Comparison of ENCODE assay signal across 8 cellular contexts in the genomic region with DNA sequence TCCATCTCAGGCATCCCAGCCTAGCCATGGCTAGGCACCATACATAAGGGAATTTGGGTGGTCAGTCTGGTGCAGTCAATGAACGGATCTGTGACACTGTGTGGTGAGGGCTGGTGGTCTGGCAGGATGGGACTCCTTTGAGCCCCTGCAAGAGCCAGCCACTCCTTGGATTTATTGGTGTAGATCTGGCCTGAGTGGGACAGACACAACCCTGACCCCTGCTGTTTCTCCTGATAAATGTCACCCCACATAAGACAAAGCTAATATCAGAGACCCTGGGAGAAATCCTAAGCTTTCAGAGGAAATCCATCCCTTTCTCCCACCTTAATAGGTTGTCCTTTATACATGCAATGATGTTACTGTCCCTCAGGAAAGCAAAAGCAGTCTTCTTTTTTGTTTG. TPM values are rescaled to one million over a fixed set of nuclear protein-coding genes. Genes with fewer than 3 reads are reported as not detected.
A peak's percentile ranks its signal among the peaks of the same experiment; 100 is the strongest.
DNase-seq lines count a peak whose midpoint lies in the region; ATAC-seq, FAIRE-seq and TF ChIP-seq lines count a peak whose summit lies in the region.

No MANE protein-coding gene starts in this region.

- TF ChIP-seq CTCF in CD8-positive, alpha-beta T cell (IDR thresholded peaks at IDR 0.05), result no peak
- TF ChIP-seq CTCF in HCT116 (IDR thresholded peaks at IDR 0.05 in 2 of 3, conservative IDR thresholded peaks at IDR 0.05 in 1 of 3; ENCODE audit: borderline replicate concordance in 1 of 3, insufficient read depth in 1 of 3, low read depth in 2 of 3, low read length in 2 of 3) (peak in 2 of 3 experiments; percentile 36 to 45; a peak in 4 of 6 replicates), WI38 (IDR thresholded peaks at IDR 0.05; ENCODE audit: low read depth, low read length) (peak; percentile 32; the same call in 1 of the 2 replicates), HepG2 (CRISPR knock-in tag; IDR thresholded peaks at IDR 0.05) (peak; percentile 58)

- POLR2A ChIA-PET in CD8-positive, alpha-beta T cell (lab: Charles Lee), result interaction anchor here (0.6 to 1.5 kb wide), 3 partner anchors 22 to 89 kb away, joined by 3 to 5 read pairs (median 3); a partner anchor contains a TSS
- POLR2A ChIA-PET in HCT116 (lab: Charles Lee), result interaction anchor here (0.9 kb wide), 1 partner anchor 18 kb away, joined by 3 read pairs; no protein-coding TSS in a partner anchor
- POLR2A ChIA-PET in HepG2 (lab: Yijun Ruan, JAX), result interaction anchor here (1.0 to 1.4 kb wide), 4 partner anchors 18 to 117 kb away, joined by 3 to 7 read pairs (median 4); a partner anchor contains a TSS

- in situ Hi-C loops in HepG2 (cut with HindIII; ENCODE audit: extremely low pct_ligation_motif_present, low pct_unique_long_range_greater_than_20kb), result no loop called here

- FAIRE-seq in HepG2 (lab: Jason Lieb, UNC), result peak; percentile 42

- no peak for TF ChIP-seq POLR2A in HCT116 (IDR thresholded peaks at IDR 0.05; ENCODE audit: borderline replicate concordance, extremely low read depth, insufficient read depth, insufficient read length)
- no peak for TF ChIP-seq POLR2A in HepG2 (IDR thresholded peaks at IDR 0.05; ENCODE audit: insufficient read depth in 1 of 2, low read depth in 2 of 2, low read length in 2 of 2)

- WGBS in HepG2 (ENCODE audit: low lambda C conversion rate), result 0% methylated on average over 1 of the region's 1 CpG

- H3K36me3 Mint-ChIP-seq in CD8-positive, alpha-beta T cell, result peaks cover 13% of the 10 kb centered on the region

- CTCF ChIA-PET in CD8-positive, alpha-beta T cell (lab: Charles Lee), result interaction anchor here (0.6 to 9.8 kb wide), 11 partner anchors 25 to 173 kb away, joined by 3 to 210 read pairs (median 4); no protein-coding TSS in a partner anchor
- CTCF ChIA-PET in HCT116 (lab: Charles Lee), result interaction anchor here (0.6 to 1.4 kb wide), 12 partner anchors 9 to 201 kb away, joined by 3 to 7 read pairs (median 4); a partner anchor contains a TSS
- CTCF ChIA-PET in HepG2 (lab: Yijun Ruan, JAX; ENCODE audit: low intra/inter-chr PET ratio, low total read pairs), result interaction anchor here (0.8 to 0.9 kb wide), 2 partner anchors 14 to 119 kb away, joined by 4 to 6 read pairs; a partner anchor contains a TSS

- no peak for ATAC-seq in CD8-positive, alpha-beta T cell
- ATAC-seq in HCT116 (no peak), HepG2 (no peak), GM21528 (IDR thresholded peaks at IDR 0.05; ENCODE audit: low FRiP score, unreplicated experiment) (no peak), HG03354 (IDR thresholded peaks at IDR 0.05; ENCODE audit: poor library complexity, severe bottlenecking, unreplicated experiment) (no peak)

- H3K4me3 Mint-ChIP-seq in CD8-positive, alpha-beta T cell, result peak overlapping the region; percentile 47

- H2AFZ ChIP-seq in HCT116 (ENCODE audit: low read depth, low read length, poor library complexity, severe bottlenecking), result no peak overlapping the region
- no peak overlapping the region for H2AFZ ChIP-seq in HepG2 (ENCODE audit: low read length)

- no peak overlapping the region for H3K4me3 ChIP-seq in CD8-positive, alpha-beta T cell (ENCODE audit: low read depth, low read length)
- H3K4me3 ChIP-seq in HCT116 (replicated peaks in 1 of 2; ENCODE audit: low read depth in 1 of 2, low read length in 2 of 2), result no peak overlapping the region
- H3K4me3 ChIP-seq in WI38 (ENCODE audit: low read depth, low read length), result no peak overlapping the region
- H3K4me3 ChIP-seq in HepG2 (replicated peaks in 1 of 3; ENCODE audit: insufficient read depth in 1 of 3, low read depth in 2 of 3, low read length in 3 of 3), result no peak overlapping the region

- H3K4me2 ChIP-seq in HCT116 (ENCODE audit: low read length) (no peak overlapping the region), HepG2 (ENCODE audit: low read depth, low read length) (no peak overlapping the region)

- no peaks in the 10 kb centered on the region for H3K9me2 ChIP-seq in HCT116 (ENCODE audit: insufficient read depth)

- peaks cover 27% of the 10 kb centered on the region for H3K4me1 Mint-ChIP-seq in CD8-positive, alpha-beta T cell (ENCODE audit: low read depth)

- peaks cover 3% of the 10 kb centered on the region for H3K27me3 Mint-ChIP-seq in CD8-positive, alpha-beta T cell (ENCODE audit: low read depth)

- H3K9ac ChIP-seq in HCT116 (ENCODE audit: low read length), result no peak overlapping the region
- no peak overlapping the region for H3K9ac ChIP-seq in HepG2 (ENCODE audit: insufficient read depth, low read depth, low read length)

- no peaks in the 10 kb centered on the region for H3K9me3 ChIP-seq in CD8-positive, alpha-beta T cell (ENCODE audit: low read length)
- H3K9me3 ChIP-seq in HCT116 (ENCODE audit: control insufficient read depth in 1 of 2, insufficient read depth in 1 of 2, low read depth in 1 of 2, low read length in 2 of 2) (no peaks in the 10 kb centered on the region), HepG2 (ENCODE audit: low read length) (no peaks in the 10 kb centered on the region)

- TF ChIP-seq EP300 in HepG2 (IDR thresholded peaks at IDR 0.05; ENCODE audit: low read depth in 2 of 2, low read length in 2 of 2), result no peak
- TF ChIP-seq EP300 in HepG2 (CRISPR knock-in tag; IDR thresholded peaks at IDR 0.05; ENCODE audit: borderline replicate concordance), result no peak

- H3K9me3 Mint-ChIP-seq in CD8-positive, alpha-beta T cell, result no peaks in the 10 kb centered on the region

- H3K27ac Mint-ChIP-seq in CD8-positive, alpha-beta T cell, result no peak overlapping the region

- peaks cover 2% of the 10 kb centered on the region for H3K4me1 ChIP-seq in CD8-positive, alpha-beta T cell (ENCODE audit: insufficient read depth, low read length)
- H3K4me1 ChIP-seq in HCT116 (ENCODE audit: control insufficient read depth in 1 of 2, insufficient read depth in 2 of 2, low read length in 2 of 2), result peaks cover 2 to 22% of the 10 kb centered on the region in 2 experiments; a peak in 3 of 4 replicates
- peaks cover 56% of the 10 kb centered on the region for H3K4me1 ChIP-seq in HepG2 (ENCODE audit: insufficient read depth, low read length)

- H3K36me3 ChIP-seq in CD8-positive, alpha-beta T cell (ENCODE audit: insufficient read depth, low read length), result no peaks in the 10 kb centered on the region
- no peaks in the 10 kb centered on the region for H3K36me3 ChIP-seq in HCT116 (ENCODE audit: control insufficient read depth in 1 of 2, insufficient read depth in 2 of 2, low read length in 2 of 2)
- H3K36me3 ChIP-seq in HepG2 (replicated peaks in 1 of 2; ENCODE audit: control insufficient read depth in 1 of 2, insufficient read depth in 2 of 2, low read length in 2 of 2), result no peaks in the 10 kb centered on the region

- H3K79me2 ChIP-seq in HCT116 (ENCODE audit: insufficient read depth, low read length) (peaks cover 11% of the 10 kb centered on the region; the same call in 1 of the 2 replicates), HepG2 (ENCODE audit: insufficient read depth, low read length) (peaks cover 6% of the 10 kb centered on the region)

- no peak for DNase-seq in CD8-positive, alpha-beta T cell
- DNase-seq in HCT116 (ENCODE audit: low read depth, low spot score) (no peak), HepG2 (ENCODE audit: low spot score) (no peak), NCI-H2171 (lab: John Stamatoyannopoulos, UW) (no peak), NCI-H510A treated with DMSO at 0.1 percent for 48 hours (lab: John Stamatoyannopoulos, UW) (no peak)

- H3K27me3 ChIP-seq in CD8-positive, alpha-beta T cell (ENCODE audit: insufficient read depth, low read length), result no peaks in the 10 kb centered on the region
- no peaks in the 10 kb centered on the region for H3K27me3 ChIP-seq in HCT116 (ENCODE audit: insufficient read depth, low read length)
- H3K27me3 ChIP-seq in HepG2 (ENCODE audit: control insufficient read depth in 1 of 2, insufficient read depth in 2 of 2, low read length in 2 of 2), result peaks cover 0 to 9% of the 10 kb centered on the region in 2 experiments; a peak in 3 of 5 replicates

- TF ChIP-seq RAD21 in HCT116 (IDR thresholded peaks at IDR 0.05; ENCODE audit: low read depth) (no peak), HepG2 (CRISPR knock-in tag; IDR thresholded peaks at IDR 0.05) (peak; percentile 17; the same call in 1 of the 2 replicates)

- RAD21 ChIA-PET in HCT116 (lab: Charles Lee; ENCODE audit: low non-redundant PET in 1 of 2, low total read pairs in 2 of 2, uncharacterized antibody in 2 of 2, unreplicated experiment in 2 of 2), result interaction anchor here in 1 of 2 experiments (0.6 kb wide), 1 partner anchor 39 kb away, joined by 4 read pairs; no protein-coding TSS in a partner anchor

- H3K27ac ChIP-seq in CD8-positive, alpha-beta T cell (ENCODE audit: low read depth, low read length), result no peak overlapping the region
- H3K27ac ChIP-seq in HCT116 (ENCODE audit: low read depth, low read length), result no peak overlapping the region
- no peak overlapping the region for H3K27ac ChIP-seq in HepG2 (ENCODE audit: extremely low read length, insufficient read depth, low read length)

- intact Hi-C loops in CD8-positive, alpha-beta T cell (cut with DNase I, micrococcal nuclease), result loop anchor here in 1 of 2 experiments (1.0 to 5.0 kb wide), 2 partner anchors 24 to 264 kb away; a partner anchor contains a TSS
- intact Hi-C loops in HCT116 (cut with micrococcal nuclease), result no loop called here
- intact Hi-C loops in HepG2 (cut with micrococcal nuclease; ENCODE audit: unreplicated experiment), result no loop called here

- no TSS peak for BruUV-seq in HCT116 (replicated peaks; lab: Mats Ljungman, UMichigan)
- BruUV-seq in HepG2 (replicated peaks; lab: Mats Ljungman, UMichigan), result no TSS peak

- H4K20me1 ChIP-seq in HCT116 (ENCODE audit: insufficient read depth) (no peaks in the 10 kb centered on the region), HepG2 (ENCODE audit: insufficient read depth, low read length) (peaks cover 8% of the 10 kb centered on the region; the same call in 1 of the 2 replicates)

RNA-seq across cellular contexts. Expression of a gene that starts 2.3 kb away (rescaled TPM):
- under 1 TPM; 0.30 to 0.53 TPM for total RNA-seq in CD8-positive, alpha-beta T cell
- total RNA-seq in HCT116 (2021; ENCODE audit: unreplicated experiment) (2.1 TPM), HepG2 (2016; rRNA removed; fragmentation: Illumina TruSeq; extraction: Trizol) (0.13 and 0.20 TPM in 2 replicates)
- polyA plus RNA-seq in HCT116 (2012), result 1.8 and 2.1 TPM in 2 replicates
- total RNA-seq in HepG2 (2016; cell fraction: cytosol; rRNA removed; fragmentation: Illumina TruSeq; extraction: Trizol; ENCODE audit: low read depth), result 0.18 and 0.61 TPM in 2 replicates
- total RNA-seq in HepG2 (2016; cell fraction: insoluble cytoplasmic fraction; rRNA removed; fragmentation: Illumina TruSeq; extraction: Trizol), result 0.24 TPM in 1 of 2 replicates, not detected in the other
- 0.12 and 0.21 TPM in 2 replicates for total RNA-seq in HepG2 (2016; cell fraction: membrane; rRNA removed; fragmentation: Illumina TruSeq; extraction: Trizol)
- 0.56 TPM in 1 of 2 replicates, not detected in the other for total RNA-seq in HepG2 (2016; cell fraction: nucleus; rRNA removed; fragmentation: Illumina TruSeq; extraction: Trizol)
- polyA plus RNA-seq in HepG2 (2011; rRNA removed), result 0.31 and 0.55 TPM in 2 replicates
- polyA plus RNA-seq in HepG2 (2011; cell fraction: cytosol; rRNA removed), result 0.31 and 0.32 TPM in 2 replicates
- polyA plus RNA-seq in HepG2 (2011; cell fraction: nucleus; rRNA removed), result 2.0 and 2.1 TPM in 2 replicates
- 0.15 and 0.31 TPM in 2 replicates for polyA plus RNA-seq in HepG2 (2012)
- 0.08 and 0.10 TPM in 2 replicates for polyA plus RNA-seq in HepG2 (2016; cell fraction: cytosol; fragmentation: Illumina TruSeq; extraction: Trizol; ENCODE audit: low read depth)
- 0.21 and 0.26 TPM in 2 replicates for polyA plus RNA-seq in HepG2 (2016; cell fraction: insoluble cytoplasmic fraction; fragmentation: Illumina TruSeq; extraction: Trizol; ENCODE audit: low read depth)
- 0.14 and 0.22 TPM in 2 replicates for polyA plus RNA-seq in HepG2 (2016; cell fraction: membrane; fragmentation: Illumina TruSeq; extraction: Trizol; ENCODE audit: low read depth)
- polyA plus RNA-seq in HepG2 (2016; cell fraction: nucleus; fragmentation: Illumina TruSeq; extraction: Trizol; ENCODE audit: insufficient read depth, low read depth), result 0.38 and 0.51 TPM in 2 replicates
- polyA minus RNA-seq in HepG2 (2011; rRNA and poly(A)+ RNA removed; ENCODE audit: low replicate concordance), result 0.80 and 0.94 TPM in 2 replicates
- polyA minus RNA-seq in HepG2 (2011; cell fraction: cytosol; rRNA and poly(A)+ RNA removed), result not detected in 2 replicates
- 0.26 and 0.50 TPM in 2 replicates for polyA minus RNA-seq in HepG2 (2011; cell fraction: nucleus; rRNA and poly(A)+ RNA removed)

RNA-seq across cellular contexts. Expression of a gene that starts 2.5 kb away (rescaled TPM):
- total RNA-seq in CD8-positive, alpha-beta T cell, result 100 to 1,000 TPM; 244 to 254 TPM
- total RNA-seq in HCT116 (2021; ENCODE audit: unreplicated experiment) (47.9 TPM), HepG2 (2016; rRNA removed; fragmentation: Illumina TruSeq; extraction: Trizol) (2.9 and 7.0 TPM in 2 replicates)
- 33.3 and 36.1 TPM in 2 replicates for polyA plus RNA-seq in HCT116 (2012)
- total RNA-seq in HepG2 (2016; cell fraction: cytosol; rRNA removed; fragmentation: Illumina TruSeq; extraction: Trizol; ENCODE audit: low read depth), result 10.0 and 10.9 TPM in 2 replicates
- total RNA-seq in HepG2 (2016; cell fraction: insoluble cytoplasmic fraction; rRNA removed; fragmentation: Illumina TruSeq; extraction: Trizol), result 3.0 and 6.9 TPM in 2 replicates
- 2.9 and 3.8 TPM in 2 replicates for total RNA-seq in HepG2 (2016; cell fraction: membrane; rRNA removed; fragmentation: Illumina TruSeq; extraction: Trizol)
- total RNA-seq in HepG2 (2016; cell fraction: nucleus; rRNA removed; fragmentation: Illumina TruSeq; extraction: Trizol), result 9.9 and 11.5 TPM in 2 replicates
- 9.3 and 11.1 TPM in 2 replicates for polyA plus RNA-seq in HepG2 (2011; rRNA removed)
- polyA plus RNA-seq in HepG2 (2011; cell fraction: cytosol; rRNA removed), result 1.9 and 2.9 TPM in 2 replicates
- polyA plus RNA-seq in HepG2 (2011; cell fraction: nucleus; rRNA removed), result 106 and 117 TPM in 2 replicates
- 10.1 and 13.5 TPM in 2 replicates for polyA plus RNA-seq in HepG2 (2012)
- 1.1 and 1.2 TPM in 2 replicates for polyA plus RNA-seq in HepG2 (2016; cell fraction: cytosol; fragmentation: Illumina TruSeq; extraction: Trizol; ENCODE audit: low read depth)
- polyA plus RNA-seq in HepG2 (2016; cell fraction: insoluble cytoplasmic fraction; fragmentation: Illumina TruSeq; extraction: Trizol; ENCODE audit: low read depth), result 5.9 and 7.3 TPM in 2 replicates
- 1.5 and 2.1 TPM in 2 replicates for polyA plus RNA-seq in HepG2 (2016; cell fraction: membrane; fragmentation: Illumina TruSeq; extraction: Trizol; ENCODE audit: low read depth)
- 38.5 and 39.0 TPM in 2 replicates for polyA plus RNA-seq in HepG2 (2016; cell fraction: nucleus; fragmentation: Illumina TruSeq; extraction: Trizol; ENCODE audit: insufficient read depth, low read depth)
- 11.4 and 13.8 TPM in 2 replicates for polyA minus RNA-seq in HepG2 (2011; rRNA and poly(A)+ RNA removed; ENCODE audit: low replicate concordance)
- 8.0 and 17.6 TPM in 2 replicates for polyA minus RNA-seq in HepG2 (2011; cell fraction: cytosol; rRNA and poly(A)+ RNA removed)
- 25.9 and 27.4 TPM in 2 replicates for polyA minus RNA-seq in HepG2 (2011; cell fraction: nucleus; rRNA and poly(A)+ RNA removed)

RNA-seq across cellular contexts. Expression of a gene that starts 13.7 kb away (rescaled TPM):
- total RNA-seq in CD8-positive, alpha-beta T cell, result 1 to 10 TPM; 7.9 to 8.0 TPM
- total RNA-seq in HCT116 (2021; ENCODE audit: unreplicated experiment) (12.4 TPM), HepG2 (2016; rRNA removed; fragmentation: Illumina TruSeq; extraction: Trizol) (3.9 and 16.0 TPM in 2 replicates)
- 12.0 and 16.8 TPM in 2 replicates for polyA plus RNA-seq in HCT116 (2012)
- total RNA-seq in HepG2 (2016; cell fraction: cytosol; rRNA removed; fragmentation: Illumina TruSeq; extraction: Trizol; ENCODE audit: low read depth), result 2.1 and 2.3 TPM in 2 replicates
- total RNA-seq in HepG2 (2016; cell fraction: insoluble cytoplasmic fraction; rRNA removed; fragmentation: Illumina TruSeq; extraction: Trizol), result 3.3 and 18.3 TPM in 2 replicates
- 1.9 and 2.0 TPM in 2 replicates for total RNA-seq in HepG2 (2016; cell fraction: membrane; rRNA removed; fragmentation: Illumina TruSeq; extraction: Trizol)
- total RNA-seq in HepG2 (2016; cell fraction: nucleus; rRNA removed; fragmentation: Illumina TruSeq; extraction: Trizol), result 20.4 and 23.8 TPM in 2 replicates
- 5.3 and 6.9 TPM in 2 replicates for polyA plus RNA-seq in HepG2 (2011; rRNA removed)
- polyA plus RNA-seq in HepG2 (2011; cell fraction: cytosol; rRNA removed), result 3.1 and 3.4 TPM in 2 replicates
- polyA plus RNA-seq in HepG2 (2011; cell fraction: nucleus; rRNA removed), result 62.1 and 64.1 TPM in 2 replicates
- polyA plus RNA-seq in HepG2 (2012), result 15.6 and 28.9 TPM in 2 replicates
- 3.5 and 3.8 TPM in 2 replicates for polyA plus RNA-seq in HepG2 (2016; cell fraction: cytosol; fragmentation: Illumina TruSeq; extraction: Trizol; ENCODE audit: low read depth)
- polyA plus RNA-seq in HepG2 (2016; cell fraction: insoluble cytoplasmic fraction; fragmentation: Illumina TruSeq; extraction: Trizol; ENCODE audit: low read depth), result 6.3 and 9.1 TPM in 2 replicates
- polyA plus RNA-seq in HepG2 (2016; cell fraction: membrane; fragmentation: Illumina TruSeq; extraction: Trizol; ENCODE audit: low read depth), result 3.4 and 3.6 TPM in 2 replicates
- polyA plus RNA-seq in HepG2 (2016; cell fraction: nucleus; fragmentation: Illumina TruSeq; extraction: Trizol; ENCODE audit: insufficient read depth, low read depth), result 81.2 and 84.3 TPM in 2 replicates
- 1.7 and 2.2 TPM in 2 replicates for polyA minus RNA-seq in HepG2 (2011; rRNA and poly(A)+ RNA removed; ENCODE audit: low replicate concordance)
- polyA minus RNA-seq in HepG2 (2011; cell fraction: cytosol; rRNA and poly(A)+ RNA removed), result 3.4 and 4.9 TPM in 2 replicates
- 7.1 and 9.0 TPM in 2 replicates for polyA minus RNA-seq in HepG2 (2011; cell fraction: nucleus; rRNA and poly(A)+ RNA removed)

RNA-seq across cellular contexts. Expression of a gene that starts 14.7 kb away (rescaled TPM):
- total RNA-seq in CD8-positive, alpha-beta T cell, result 10 to 100 TPM; 30.2 to 30.5 TPM
- 4.4 TPM for total RNA-seq in HCT116 (2021; ENCODE audit: unreplicated experiment)
- polyA plus RNA-seq in HCT116 (2012), result 2.9 and 3.0 TPM in 2 replicates
- 0.15 TPM in 1 of 2 replicates, not detected in the other for total RNA-seq in HepG2 (2016; rRNA removed; fragmentation: Illumina TruSeq; extraction: Trizol)
- not detected in 2 replicates for total RNA-seq in HepG2 (2016; cell fraction: cytosol; rRNA removed; fragmentation: Illumina TruSeq; extraction: Trizol; ENCODE audit: low read depth)
- not detected in 2 replicates for total RNA-seq in HepG2 (2016; cell fraction: insoluble cytoplasmic fraction; rRNA removed; fragmentation: Illumina TruSeq; extraction: Trizol)
- not detected in 2 replicates for total RNA-seq in HepG2 (2016; cell fraction: membrane; rRNA removed; fragmentation: Illumina TruSeq; extraction: Trizol)
- total RNA-seq in HepG2 (2016; cell fraction: nucleus; rRNA removed; fragmentation: Illumina TruSeq; extraction: Trizol), result not detected in 2 replicates
- polyA plus RNA-seq in HepG2 (2011; rRNA removed), result 0.20 TPM in 2 replicates
- polyA plus RNA-seq in HepG2 (2011; cell fraction: cytosol; rRNA removed), result 0.13 TPM in 1 of 2 replicates, not detected in the other
- 2.5 and 2.6 TPM in 2 replicates for polyA plus RNA-seq in HepG2 (2011; cell fraction: nucleus; rRNA removed)
- polyA plus RNA-seq in HepG2 (2012), result 0.70 and 1.9 TPM in 2 replicates
- polyA plus RNA-seq in HepG2 (2016; cell fraction: cytosol; fragmentation: Illumina TruSeq; extraction: Trizol; ENCODE audit: low read depth), result 0.32 and 0.41 TPM in 2 replicates
- not detected in 2 replicates for polyA plus RNA-seq in HepG2 (2016; cell fraction: insoluble cytoplasmic fraction; fragmentation: Illumina TruSeq; extraction: Trizol; ENCODE audit: low read depth)
- not detected in 2 replicates for polyA plus RNA-seq in HepG2 (2016; cell fraction: membrane; fragmentation: Illumina TruSeq; extraction: Trizol; ENCODE audit: low read depth)
- not detected in 2 replicates for polyA plus RNA-seq in HepG2 (2016; cell fraction: nucleus; fragmentation: Illumina TruSeq; extraction: Trizol; ENCODE audit: insufficient read depth, low read depth)
- not detected in 2 replicates for polyA minus RNA-seq in HepG2 (2011; rRNA and poly(A)+ RNA removed; ENCODE audit: low replicate concordance)
- polyA minus RNA-seq in HepG2 (2011; cell fraction: cytosol; rRNA and poly(A)+ RNA removed), result not detected in 2 replicates
- not detected in 2 replicates for polyA minus RNA-seq in HepG2 (2011; cell fraction: nucleus; rRNA and poly(A)+ RNA removed)

RNA-seq across cellular contexts. Expression of a gene that starts 23.9 kb away (rescaled TPM):
- total RNA-seq in CD8-positive, alpha-beta T cell, result 10 to 100 TPM; 10.3 to 10.5 TPM
- 32.8 TPM for total RNA-seq in HCT116 (2021; ENCODE audit: unreplicated experiment)
- 23.3 and 27.3 TPM in 2 replicates for polyA plus RNA-seq in HCT116 (2012)
- total RNA-seq in HepG2 (2016; rRNA removed; fragmentation: Illumina TruSeq; extraction: Trizol), result 6.1 and 7.6 TPM in 2 replicates
- 12.3 and 20.4 TPM in 2 replicates for total RNA-seq in HepG2 (2016; cell fraction: cytosol; rRNA removed; fragmentation: Illumina TruSeq; extraction: Trizol; ENCODE audit: low read depth)
- total RNA-seq in HepG2 (2016; cell fraction: insoluble cytoplasmic fraction; rRNA removed; fragmentation: Illumina TruSeq; extraction: Trizol), result 4.0 and 7.0 TPM in 2 replicates
- 15.9 and 22.1 TPM in 2 replicates for total RNA-seq in HepG2 (2016; cell fraction: membrane; rRNA removed; fragmentation: Illumina TruSeq; extraction: Trizol)
- total RNA-seq in HepG2 (2016; cell fraction: nucleus; rRNA removed; fragmentation: Illumina TruSeq; extraction: Trizol), result 4.2 and 6.2 TPM in 2 replicates
- 8.6 and 8.8 TPM in 2 replicates for polyA plus RNA-seq in HepG2 (2011; rRNA removed)
- polyA plus RNA-seq in HepG2 (2011; cell fraction: cytosol; rRNA removed), result 3.9 and 6.3 TPM in 2 replicates
- 21.4 and 23.3 TPM in 2 replicates for polyA plus RNA-seq in HepG2 (2011; cell fraction: nucleus; rRNA removed)
- 7.9 and 11.0 TPM in 2 replicates for polyA plus RNA-seq in HepG2 (2012)
- 45.9 and 64.3 TPM in 2 replicates for polyA plus RNA-seq in HepG2 (2016; cell fraction: cytosol; fragmentation: Illumina TruSeq; extraction: Trizol; ENCODE audit: low read depth)
- 15.6 and 23.4 TPM in 2 replicates for polyA plus RNA-seq in HepG2 (2016; cell fraction: insoluble cytoplasmic fraction; fragmentation: Illumina TruSeq; extraction: Trizol; ENCODE audit: low read depth)
- 47.5 and 59.2 TPM in 2 replicates for polyA plus RNA-seq in HepG2 (2016; cell fraction: membrane; fragmentation: Illumina TruSeq; extraction: Trizol; ENCODE audit: low read depth)
- 17.4 and 18.3 TPM in 2 replicates for polyA plus RNA-seq in HepG2 (2016; cell fraction: nucleus; fragmentation: Illumina TruSeq; extraction: Trizol; ENCODE audit: insufficient read depth, low read depth)
- 3.9 and 4.7 TPM in 2 replicates for polyA minus RNA-seq in HepG2 (2011; rRNA and poly(A)+ RNA removed; ENCODE audit: low replicate concordance)
- polyA minus RNA-seq in HepG2 (2011; cell fraction: cytosol; rRNA and poly(A)+ RNA removed), result 1.7 and 2.4 TPM in 2 replicates
- 4.5 and 5.2 TPM in 2 replicates for polyA minus RNA-seq in HepG2 (2011; cell fraction: nucleus; rRNA and poly(A)+ RNA removed)
